Comparison of ENCODE assay signal across 1 cellular context in genomic region chr10:33137356-33138007, GRCh38.
TF ChIP-seq lines count a peak whose summit lies in the region.

No MANE protein-coding gene starts in this region.

TF ChIP-seq in HCT116, 20 proteins besides CTCF, POLR2A, EP300 and RAD21 (continued from another document):
- TF ChIP-seq POLR2AphosphoS5 (IDR thresholded peaks at IDR 0.05; ENCODE audit: low read depth, low read length) (no peak), MAX (IDR thresholded peaks at IDR 0.05) (no peak), SP1 (IDR thresholded peaks at IDR 0.05; ENCODE audit: low read depth) (no peak), SRF (IDR thresholded peaks at IDR 0.05; ENCODE audit: low read depth) (no peak), EGR1 (IDR thresholded peaks at IDR 0.05; ENCODE audit: low read depth) (no peak), TCF7L2 (IDR thresholded peaks at IDR 0.05; ENCODE audit: borderline replicate concordance, extremely low read depth, insufficient read depth, insufficient read length) (no peak), EZH2 (IDR thresholded peaks at IDR 0.05) (no peak)
